Comparison of ENCODE assay signal across 8 cellular contexts in the genomic region with DNA sequence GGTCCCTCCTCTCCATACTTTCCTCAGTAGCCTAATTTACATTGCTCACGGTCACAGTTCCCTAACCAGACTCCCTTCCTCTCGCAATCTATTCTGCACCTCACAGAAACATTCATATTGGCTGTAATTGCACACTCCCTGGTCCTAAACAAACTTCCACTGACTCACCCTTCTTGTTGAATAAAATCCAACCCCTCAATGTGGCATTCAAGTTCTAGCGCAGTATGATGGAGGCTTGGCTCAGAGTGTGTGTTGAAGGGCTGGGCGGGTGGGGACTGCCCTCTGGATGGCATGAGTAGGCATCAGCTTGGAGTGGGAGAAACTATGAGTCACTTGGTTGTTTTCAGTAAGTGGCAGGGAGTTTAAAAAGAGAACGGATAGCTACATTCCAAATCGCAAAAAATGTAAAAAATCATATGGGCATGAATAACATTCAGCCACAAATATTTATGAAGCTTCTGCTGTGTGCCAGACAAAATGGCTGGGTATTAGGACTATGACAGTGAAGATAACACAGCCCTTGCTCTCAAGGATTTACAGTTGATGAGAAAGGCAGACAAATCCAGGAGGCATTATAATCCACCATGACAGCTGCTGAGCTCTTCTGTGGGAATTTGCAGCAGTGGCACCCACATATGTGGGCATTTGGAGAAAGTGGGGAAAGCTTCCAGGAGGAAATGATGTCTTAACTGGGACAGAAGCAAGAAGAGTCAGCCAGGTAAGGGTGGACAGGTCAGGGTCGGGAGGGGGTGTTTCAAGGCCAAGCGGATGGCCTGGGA. TPM values are rescaled to one million over a fixed set of nuclear protein-coding genes. Genes with fewer than 3 reads are reported as not detected.
DNase-seq lines count a peak whose midpoint lies in the region; ATAC-seq and TF ChIP-seq lines count a peak whose summit lies in the region.

No MANE protein-coding gene starts in this region.

- peak overlapping the region; percentile 93 for H3K9ac ChIP-seq in PC-3 (ENCODE audit: low read length)

- H3K27me3 Mint-ChIP-seq in CD8-positive, alpha-beta T cell (ENCODE audit: low read depth): no peaks in the 10 kb centered on the region

- H3K4me3 ChIP-seq in PC-3 (ENCODE audit: low read length) (peak overlapping the region; percentile 54), epithelial cell of proximal tubule (ENCODE audit: low read depth, low read length) (no peak overlapping the region)
- no peak overlapping the region for H3K4me3 ChIP-seq in CD8-positive, alpha-beta T cell (ENCODE audit: low read depth, low read length)

- peak overlapping the region; percentile 100 for H3K27ac ChIP-seq in PC-3 (ENCODE audit: low read length)
- no peak overlapping the region for H3K27ac ChIP-seq in CD8-positive, alpha-beta T cell (ENCODE audit: low read depth, low read length)

- no peaks in the 10 kb centered on the region for H3K36me3 Mint-ChIP-seq in CD8-positive, alpha-beta T cell

- BruUV-seq in PC-3 (replicated peaks; lab: Mats Ljungman, UMichigan): TSS peak; percentile 79

- ATAC-seq in PC-3: peak; percentile 72
- ATAC-seq in CD8-positive, alpha-beta T cell: no peak
- no peak for ATAC-seq in HG03442 (IDR thresholded peaks at IDR 0.05; ENCODE audit: unreplicated experiment)

- H2AFZ ChIP-seq in PC-3 (ENCODE audit: low read length): 0 out of 2 replicates have a peak overlapping the region, but pooled peaks have one; percentile 59

- H3K36me3 ChIP-seq in PC-3 (ENCODE audit: low read depth, low read length): no peaks in the 10 kb centered on the region
- no peaks in the 10 kb centered on the region for H3K36me3 ChIP-seq in CD8-positive, alpha-beta T cell (ENCODE audit: insufficient read depth, low read length)

- H3K9me3 Mint-ChIP-seq in CD8-positive, alpha-beta T cell: no peaks in the 10 kb centered on the region

- intact Hi-C loops in PC-3 (cut with micrococcal nuclease): no loop called here
- intact Hi-C loops in CD8-positive, alpha-beta T cell (cut with DNase I, micrococcal nuclease): no loop called here

- no peak overlapping the region for H3K27ac Mint-ChIP-seq in CD8-positive, alpha-beta T cell

- H3K4me3 Mint-ChIP-seq in CD8-positive, alpha-beta T cell: no peak overlapping the region

- no peaks in the 10 kb centered on the region for H3K4me1 Mint-ChIP-seq in CD8-positive, alpha-beta T cell (ENCODE audit: low read depth)

- no peaks in the 10 kb centered on the region for H3K9me2 ChIP-seq in PC-3 (replicated peaks; ENCODE audit: low read length)

- H3K79me2 ChIP-seq in PC-3 (ENCODE audit: low read length): no peaks in the 10 kb centered on the region

- TF ChIP-seq CTCF in PC-3 (conservative IDR thresholded peaks at IDR 0.05; ENCODE audit: low read depth, low read length) (no peak), epithelial cell of proximal tubule (conservative IDR thresholded peaks at IDR 0.05; ENCODE audit: low read depth, low read length) (no peak), GM10266 (IDR thresholded peaks at IDR 0.05; ENCODE audit: control insufficient read depth, insufficient read depth, low read depth, missing control alignments) (no peak)
- TF ChIP-seq CTCF in CD8-positive, alpha-beta T cell (IDR thresholded peaks at IDR 0.05): no peak

- no peaks in the 10 kb centered on the region for H3K27me3 ChIP-seq in PC-3 (ENCODE audit: low read length)
- H3K27me3 ChIP-seq in CD8-positive, alpha-beta T cell (ENCODE audit: insufficient read depth, low read length): no peaks in the 10 kb centered on the region

- POLR2A ChIA-PET in PC-3 (lab: Charles Lee; ENCODE audit: unreplicated experiment): interaction anchor here (0.6 kb wide), 1 partner anchor 594 kb away, joined by 3 read pairs; no protein-coding TSS in a partner anchor
- POLR2A ChIA-PET in CD8-positive, alpha-beta T cell (lab: Charles Lee): no interaction called here

- peaks cover 3% of the 10 kb centered on the region for H3F3A ChIP-seq in PC-3 (ENCODE audit: low read length, unreplicated experiment)

- H3K4me2 ChIP-seq in PC-3 (ENCODE audit: low read length): peak overlapping the region; percentile 87

- peak; percentile 6 for DNase-seq in DMS53 treated with DMSO at 0.1 percent for 48 hours (lab: John Stamatoyannopoulos, UW; ENCODE audit: unreplicated experiment)
- DNase-seq in PC-3: peak; percentile 90
- DNase-seq in epithelial cell of proximal tubule (ENCODE audit: low read depth): peak; percentile 91
- DNase-seq in renal cortical epithelial cell (ENCODE audit: low read depth): peak; percentile 99
- no peak for DNase-seq in CD8-positive, alpha-beta T cell
- DNase-seq in GM10266 (ENCODE audit: extremely low spot score): no peak
- DNase-seq in GF-D8 (lab: John Stamatoyannopoulos, UW): no peak

- H3K4me1 ChIP-seq in PC-3 (ENCODE audit: insufficient read depth, low read length): peaks cover 49% of the 10 kb centered on the region
- H3K4me1 ChIP-seq in CD8-positive, alpha-beta T cell (ENCODE audit: insufficient read depth, low read length): no peaks in the 10 kb centered on the region

- CTCF ChIA-PET in PC-3 (lab: Charles Lee): interaction anchor here (1.0 to 1.1 kb wide), 2 partner anchors 43 to 63 kb away, joined by 5 to 7 read pairs; no protein-coding TSS in a partner anchor
- CTCF ChIA-PET in CD8-positive, alpha-beta T cell (lab: Charles Lee): no interaction called here

- H3K9me3 ChIP-seq in PC-3 (ENCODE audit: low read length): no peaks in the 10 kb centered on the region
- no peaks in the 10 kb centered on the region for H3K9me3 ChIP-seq in CD8-positive, alpha-beta T cell (ENCODE audit: low read length)

- H4K20me1 ChIP-seq in PC-3 (ENCODE audit: low read length): no peaks in the 10 kb centered on the region

RNA-seq across cellular contexts. Expression of a gene that starts 42.2 kb away (rescaled TPM):
- total RNA-seq in PC-3 (2014; rRNA removed) (4.8 and 5.0 TPM in 2 replicates), epithelial cell of proximal tubule (2.5 and 10.3 TPM in 2 replicates), renal cortical epithelial cell (12.0 and 23.6 TPM in 2 replicates)
- 10 to 100 TPM; 34.1 to 38.7 TPM for total RNA-seq in CD8-positive, alpha-beta T cell

Comparison
In these comparisons a context has a peak if more than half of its experiments do, and no peak if none do; other contexts are left out.
1. DNase-seq: peak in DMS53 treated with DMSO at 0.1 percent for 48 hours (single experiment), PC-3 (single experiment), epithelial cell of proximal tubule (single experiment) and renal cortical epithelial cell (single experiment); none in CD8-positive, alpha-beta T cell (0 of 7), GM10266 (single experiment) and GF-D8 (single experiment).